ENCODE assay signal across 11 cellular contexts in genomic region chr19:47240561-47240960, GRCh38. TPM values are rescaled to one million over a fixed set of nuclear protein-coding genes. Genes with fewer than 3 reads are reported as not detected.
DNase-seq lines count a peak whose midpoint lies in the region; ATAC-seq and TF ChIP-seq lines count a peak whose summit lies in the region.
"Had no signal": no experiment of that assay in that cellular context is flagged by ENCODE, and none has a peak within 500 bp of the region (broad histone marks: within the 10 kb centered on the region; RNA-seq: fewer than 3 reads in every experiment).

No MANE protein-coding gene starts in this region.

- no peak for TF ChIP-seq POLR2A in NB4 (IDR thresholded peaks at IDR 0.05; ENCODE audit: extremely low read depth, insufficient read length)

- no peak overlapping the region for H2AFZ ChIP-seq in parathyroid adenoma

- H3K79me2 ChIP-seq in DOHH2 (ENCODE audit: control insufficient read depth, low read length): no peaks in the 10 kb centered on the region
- H3K79me2 ChIP-seq in parathyroid adenoma: no peaks in the 10 kb centered on the region

- H3K9ac ChIP-seq in parathyroid adenoma: no peak overlapping the region

- no peaks in the 10 kb centered on the region for H4K20me1 ChIP-seq in DOHH2 (ENCODE audit: control insufficient read depth, insufficient read depth, low read depth, low read length)

- H3K27ac ChIP-seq in DOHH2 (ENCODE audit: low read depth, low read length) (no peak overlapping the region), parathyroid adenoma (no peak overlapping the region)
- H3K27ac ChIP-seq: lower lobe of right lung, right atrium auricular region had no signal

- H3K4me1 ChIP-seq in DOHH2 (ENCODE audit: control insufficient read depth, low read length) (peaks cover 71% of the 10 kb centered on the region), parathyroid adenoma (peaks cover 12% of the 10 kb centered on the region)

- H3K4me1 Mint-ChIP-seq in glutamatergic neuron (ENCODE audit: low read depth, unreplicated experiment): peaks cover 15% of the 10 kb centered on the region

- H3K9me3 ChIP-seq in DOHH2 (ENCODE audit: control insufficient read depth, insufficient read depth, low read length) (no peaks in the 10 kb centered on the region), parathyroid adenoma (ENCODE audit: control insufficient read depth, low read length) (no peaks in the 10 kb centered on the region)
- H3K9me3 ChIP-seq: HAP-1, lower lobe of right lung, right atrium auricular region had no signal

- H3K27me3 ChIP-seq in DOHH2 (ENCODE audit: control insufficient read depth, low read length): peaks cover 36% of the 10 kb centered on the region
- no peaks in the 10 kb centered on the region for H3K27me3 ChIP-seq in parathyroid adenoma (ENCODE audit: control insufficient read depth, insufficient read depth, low read length)
- H3K27me3 ChIP-seq: right atrium auricular region had no signal

- no peak overlapping the region for H3K4me3 ChIP-seq in DOHH2 (ENCODE audit: low read length)
- no peak overlapping the region for H3K4me3 ChIP-seq in NB4 (ENCODE audit: low read depth, low read length)
- H3K4me3 ChIP-seq in parathyroid adenoma (ENCODE audit: low read depth, low read length): no peak overlapping the region
- H3K4me3 ChIP-seq: HAP-1 had no signal

- H3K9me2 ChIP-seq in DOHH2 (replicated peaks; ENCODE audit: control insufficient read depth, low read length): no peaks in the 10 kb centered on the region

- H3K36me3 ChIP-seq in DOHH2 (ENCODE audit: control insufficient read depth, low read length) (no peaks in the 10 kb centered on the region), parathyroid adenoma (ENCODE audit: control insufficient read depth, insufficient read depth, low read length) (no peaks in the 10 kb centered on the region)
- H3K36me3 ChIP-seq: HAP-1, lower lobe of right lung, right atrium auricular region had no signal

- H3K4me2 ChIP-seq in DOHH2 (ENCODE audit: low read length): peak overlapping the region; percentile 54
- peak overlapping the region; percentile 36 for H3K4me2 ChIP-seq in parathyroid adenoma (ENCODE audit: low read length)

- peaks cover 4% of the 10 kb centered on the region for H3K36me3 Mint-ChIP-seq in glutamatergic neuron (ENCODE audit: unreplicated experiment)

- H3K9me3 Mint-ChIP-seq in glutamatergic neuron (ENCODE audit: unreplicated experiment): peaks cover 17% of the 10 kb centered on the region

- peaks cover 17% of the 10 kb centered on the region for H3K27me3 Mint-ChIP-seq in glutamatergic neuron (ENCODE audit: unreplicated experiment)

- no peak overlapping the region for H3K27ac Mint-ChIP-seq in glutamatergic neuron (ENCODE audit: unreplicated experiment)

- ATAC-seq in GM18909 (IDR thresholded peaks at IDR 0.05; ENCODE audit: poor library complexity, unreplicated experiment) (no peak), HG03039 (IDR thresholded peaks at IDR 0.05; ENCODE audit: unreplicated experiment) (no peak)

- TF ChIP-seq CTCF in DOHH2 (IDR thresholded peaks at IDR 0.05; ENCODE audit: low read depth, low read length, poor library complexity, severe bottlenecking): no peak
- TF ChIP-seq CTCF in NB4 (IDR thresholded peaks at IDR 0.05; ENCODE audit: low read depth, low read length): no peak
- TF ChIP-seq CTCF in glutamatergic neuron (IDR thresholded peaks at IDR 0.05; ENCODE audit: partially characterized antibody, unreplicated experiment): no peak
- no peak for TF ChIP-seq CTCF in parathyroid adenoma (IDR thresholded peaks at IDR 0.05)

- peaks cover 12% of the 10 kb centered on the region for H3F3A ChIP-seq in DOHH2 (ENCODE audit: control insufficient read depth, insufficient read depth)

- H3K4me3 Mint-ChIP-seq in glutamatergic neuron (ENCODE audit: unreplicated experiment): peak overlapping the region; percentile 71

- peak; percentile 31 for DNase-seq in NB4 (ENCODE audit: low read depth)
- no peak for DNase-seq in glutamatergic neuron
- DNase-seq in NCI-H187 treated with DMSO at 0.1 percent for 48 hours (lab: John Stamatoyannopoulos, UW): no peak
- no peak for DNase-seq in iPS-NIHi7 (ENCODE audit: extremely low spot score)

RNA-seq across cellular contexts. Expression of gene BBC3, which starts 9.6 kb away (rescaled TPM):
- 37.0 TPM for total RNA-seq in glutamatergic neuron (ENCODE audit: unreplicated experiment)

RNA-seq across cellular contexts. Expression of gene CCDC9, which starts 15.8 kb away (rescaled TPM):
- total RNA-seq in glutamatergic neuron (ENCODE audit: unreplicated experiment): 16.8 TPM

RNA-seq across cellular contexts. Expression of gene INAFM1, which starts 34.1 kb away (rescaled TPM):
- total RNA-seq in glutamatergic neuron (ENCODE audit: unreplicated experiment): 65.0 TPM
